9 cellular contexts compared by ENCODE assay signal in genomic region chr20:45098096-45098773, GRCh38. TPM values are rescaled to one million over a fixed set of nuclear protein-coding genes. Genes with fewer than 3 reads are reported as not detected.
DNase-seq lines count a peak whose midpoint lies in the region; ATAC-seq, FAIRE-seq and TF ChIP-seq lines count a peak whose summit lies in the region.
"Had no signal": no experiment of that assay in that cellular context is flagged by ENCODE, and none has a peak within 500 bp of the region (broad histone marks: within the 10 kb centered on the region; RNA-seq: fewer than 3 reads in every experiment).

No MANE protein-coding gene starts in this region.

- no peak overlapping the region for H3K27ac ChIP-seq in right atrium auricular region

- DNase-seq in HTR-8/SVneo (ENCODE audit: insufficient read length, low spot score) (no peak), right atrium auricular region (ENCODE audit: low spot score) (no peak), cerebellum (ENCODE audit: low spot score) (no peak), NCI-H2227 (lab: John Stamatoyannopoulos, UW; ENCODE audit: unreplicated experiment) (no peak)
- peak; percentile 27 for DNase-seq in activated naive CD4-positive, alpha-beta T cell treated with anti-CD3 and anti-CD28 coated beads, Interleukin-2, amount 50 U/mL, for 16 hours
- DNase-seq: NCI-H748 treated with DMSO at 0.1 percent for 48 hours had no signal

- H3K36me3 ChIP-seq in right atrium auricular region (no peaks in the 10 kb centered on the region), skeletal muscle satellite cell (ENCODE audit: insufficient read depth, low read length) (no peaks in the 10 kb centered on the region)

- ATAC-seq in GM21367 (IDR thresholded peaks at IDR 0.05; ENCODE audit: unreplicated experiment), result no peak
- no peak for ATAC-seq in GM21825 (IDR thresholded peaks at IDR 0.05; ENCODE audit: unreplicated experiment)

- no peak overlapping the region for H3K9ac ChIP-seq in skeletal muscle satellite cell (ENCODE audit: low read depth, low read length)

- TF ChIP-seq CTCF in right atrium auricular region (IDR thresholded peaks at IDR 0.05), result no peak

- H3K4me1 ChIP-seq in right atrium auricular region, result peaks cover 0 to 19% of the 10 kb centered on the region in 2 donors
- peaks cover 6% of the 10 kb centered on the region for H3K4me1 ChIP-seq in skeletal muscle satellite cell (ENCODE audit: control insufficient read depth, insufficient read depth, low read length)

- FAIRE-seq in HTR-8/SVneo (lab: Jason Lieb, UNC), result peak; percentile 44

- H3K9me3 ChIP-seq in right atrium auricular region, result no peaks in the 10 kb centered on the region
- no peaks in the 10 kb centered on the region for H3K9me3 ChIP-seq in skeletal muscle satellite cell (replicated peaks; ENCODE audit: low read length)

- H3K27me3 ChIP-seq in right atrium auricular region (peaks cover 0 to 5% of the 10 kb centered on the region in 2 donors), skeletal muscle satellite cell (ENCODE audit: control insufficient read depth, insufficient read depth, low read length) (peaks cover 31% of the 10 kb centered on the region)

- H3K4me3 ChIP-seq in right atrium auricular region, result peak overlapping the region; percentile 8 to 31
- peak overlapping the region; percentile 49 for H3K4me3 ChIP-seq in skeletal muscle satellite cell (ENCODE audit: low read length)

- peak overlapping the region; percentile 79 for H3K4me2 ChIP-seq in skeletal muscle satellite cell (ENCODE audit: low read length)

RNA-seq across cellular contexts. Expression of gene KCNS1, which starts 2.7 kb away (rescaled TPM):
- under 1 TPM; 0.33 to 0.39 TPM for total RNA-seq in right atrium auricular region
- total RNA-seq in skeletal muscle satellite cell (2012; rRNA removed), result under 0.01 and 0.22 TPM in 2 replicates
- 1.2 TPM for total RNA-seq in cerebellum

RNA-seq across cellular contexts. Expression of gene WFDC5, which starts 16.7 kb away (rescaled TPM):
- total RNA-seq in right atrium auricular region (not detected), cerebellum (not detected)
- not detected in 2 replicates for total RNA-seq in skeletal muscle satellite cell (2012; rRNA removed)

RNA-seq across cellular contexts. Expression of gene WFDC12, which starts 26.0 kb away (rescaled TPM):
- total RNA-seq in right atrium auricular region (not detected), cerebellum (not detected)
- total RNA-seq in skeletal muscle satellite cell (2012; rRNA removed), result not detected in 2 replicates
